Comparison of ENCODE assay signal across 8 cellular contexts in genomic region chr15:90929709-90930019, GRCh38. TPM values are rescaled to one million over a fixed set of nuclear protein-coding genes. Genes with fewer than 3 reads are reported as not detected.
A peak's percentile ranks its signal among the peaks of the same experiment; 100 is the strongest.
DNase-seq lines count a peak whose midpoint lies in the region; ATAC-seq, FAIRE-seq and TF ChIP-seq lines count a peak whose summit lies in the region.

No MANE protein-coding gene starts in this region.

- H3K4me1 Mint-ChIP-seq in astrocyte (ENCODE audit: low read depth, unreplicated experiment), result peaks cover 4% of the 10 kb centered on the region

- WGBS in right cardiac atrium, result 18% methylated on average over 9 of the region's 9 CpGs
- WGBS in lung, 2 donors, result 15 to 17% methylated on average over 9 of the region's 9 CpGs

- peak overlapping the region; percentile 70 for H3K9ac ChIP-seq in astrocyte (ENCODE audit: low read length)

- H3K4me3 ChIP-seq in right cardiac atrium (ENCODE audit: low read length) (peak overlapping the region; percentile 71), astrocyte (ENCODE audit: insufficient read depth, low read depth, low read length) (peak overlapping the region; percentile 67), lung (peak overlapping the region; percentile 73), vagina (peak overlapping the region; percentile 47 to 71)

- no peaks in the 10 kb centered on the region for H3K9me3 ChIP-seq in right cardiac atrium (ENCODE audit: control insufficient read depth, low read length)
- no peaks in the 10 kb centered on the region for H3K9me3 ChIP-seq in astrocyte (ENCODE audit: insufficient read depth, low read depth, low read length)
- H3K9me3 ChIP-seq in lung (ENCODE audit: control insufficient read depth in 2 of 2, insufficient read depth in 1 of 2, low read length in 1 of 2), result peaks cover 0 to 2% of the 10 kb centered on the region in 2 donors
- H3K9me3 ChIP-seq in vagina, result no peaks in the 10 kb centered on the region

- FAIRE-seq in astrocyte (lab: Jason Lieb, UNC), result no peak

- H3K4me1 ChIP-seq in right cardiac atrium (ENCODE audit: control insufficient read depth, insufficient read depth, low read length), result peaks cover 2% of the 10 kb centered on the region
- peaks cover 19% of the 10 kb centered on the region for H3K4me1 ChIP-seq in astrocyte (ENCODE audit: insufficient read depth, low read length)
- peaks cover 0 to 18% of the 10 kb centered on the region in 2 donors for H3K4me1 ChIP-seq in lung (ENCODE audit: control insufficient read depth in 2 of 2, insufficient read depth in 2 of 2, low read length in 2 of 2)
- H3K4me1 ChIP-seq in vagina, result peaks cover 35% of the 10 kb centered on the region

- no peaks in the 10 kb centered on the region for H3K27me3 ChIP-seq in right cardiac atrium (ENCODE audit: control insufficient read depth, insufficient read depth)
- no peaks in the 10 kb centered on the region for H3K27me3 ChIP-seq in astrocyte (ENCODE audit: insufficient read depth, low read length)
- no peaks in the 10 kb centered on the region for H3K27me3 ChIP-seq in lung (ENCODE audit: control insufficient read depth, insufficient read depth)
- H3K27me3 ChIP-seq in vagina, result no peaks in the 10 kb centered on the region

- no peaks in the 10 kb centered on the region for H4K20me1 ChIP-seq in astrocyte (ENCODE audit: insufficient read depth, low read length)

- no peak for ATAC-seq in right cardiac atrium
- ATAC-seq in Right ventricle myocardium inferior, result no peak
- ATAC-seq in lung (ENCODE audit: insufficient read depth, low FRiP score), result no peak
- ATAC-seq in HG03045 (IDR thresholded peaks at IDR 0.05; ENCODE audit: unreplicated experiment), result no peak

- H3K27ac Mint-ChIP-seq in astrocyte (ENCODE audit: unreplicated experiment), result no peak overlapping the region

- no peak for TF ChIP-seq CTCF in astrocyte (IDR thresholded peaks at IDR 0.05; ENCODE audit: insufficient read depth, low read depth, low read length)
- no peak for TF ChIP-seq CTCF in lung (IDR thresholded peaks at IDR 0.05; ENCODE audit: control extremely low read depth, extremely low read depth)
- TF ChIP-seq CTCF in vagina (IDR thresholded peaks at IDR 0.05), result no peak

- H3K27ac ChIP-seq in right cardiac atrium (ENCODE audit: low read length), result peak overlapping the region; percentile 83
- peak overlapping the region; percentile 60 for H3K27ac ChIP-seq in astrocyte (ENCODE audit: low read depth, low read length)
- peak overlapping the region; percentile 99 for H3K27ac ChIP-seq in lung (ENCODE audit: low read depth in 1 of 2, low read length in 1 of 2)
- H3K27ac ChIP-seq in vagina, result peak overlapping the region; percentile 88

- intact Hi-C loops in right cardiac atrium (cut with DNase I), result loop anchor here in 1 of 4 donors (2.0 kb wide), 1 partner anchor 27 kb away; the partner anchor contains the start of gene MAN2A2
- intact Hi-C loops in Right ventricle myocardium inferior (cut with DNase I), result loop anchor here (5.0 to 10.0 kb wide), 3 partner anchors 42 to 1035 kb away; partner anchors contain the start of gene AP3S2
- intact Hi-C loops in vagina (cut with DNase I), result no loop called here

- peak overlapping the region; percentile 94 for H2AFZ ChIP-seq in astrocyte (ENCODE audit: low read depth, low read length)

- no peaks in the 10 kb centered on the region for H3K9me3 Mint-ChIP-seq in astrocyte (ENCODE audit: unreplicated experiment)

- peak overlapping the region; percentile 89 for H3K4me2 ChIP-seq in astrocyte (ENCODE audit: low read length)

- H3K79me2 ChIP-seq in astrocyte (ENCODE audit: insufficient read depth, low read length), result no peaks in the 10 kb centered on the region

- H3K36me3 ChIP-seq in astrocyte (ENCODE audit: insufficient read depth, low read length) (no peaks in the 10 kb centered on the region), lung (ENCODE audit: control insufficient read depth in 2 of 2, insufficient read depth in 2 of 2, low read length in 2 of 2) (no peaks in the 10 kb centered on the region), vagina (no peaks in the 10 kb centered on the region)

- no peaks in the 10 kb centered on the region for H3K36me3 Mint-ChIP-seq in astrocyte (ENCODE audit: low read depth, unreplicated experiment)

- no peak for TF ChIP-seq POLR2A in vagina (IDR thresholded peaks at IDR 0.05)

- DNase-seq in right cardiac atrium (no peak), Right ventricle myocardium inferior (ENCODE audit: missing footprints) (no peak), astrocyte (ENCODE audit: low read depth) (no peak), lung (ENCODE audit: low spot score) (no peak), vagina (ENCODE audit: extremely low spot score in 2 of 2) (no peak), DMS53 (lab: John Stamatoyannopoulos, UW) (no peak)
- DNase-seq in effector CD8-positive, alpha-beta T cell (lab: John Stamatoyannopoulos, UW), result no peak

- no peak overlapping the region for H3K4me3 Mint-ChIP-seq in astrocyte (ENCODE audit: unreplicated experiment)

- H3K27me3 Mint-ChIP-seq in astrocyte (ENCODE audit: low read depth, unreplicated experiment), result peaks cover 2% of the 10 kb centered on the region

RNA-seq across cellular contexts. Expression of gene HDDC3, which starts 2.7 kb away (rescaled TPM):
- total RNA-seq in right cardiac atrium, result 10 to 100 TPM; 13.5 to 17.7 (median 17.0) TPM
- polyA plus RNA-seq in right cardiac atrium, result 22.2 TPM
- 18.9 TPM for total RNA-seq in Right ventricle myocardium inferior
- total RNA-seq in astrocyte, result 9.7 and 10.5 TPM in 2 replicates
- total RNA-seq in lung, result 10 to 100 TPM; 12.7 to 16.9 TPM
- 10 to 100 TPM; 16.0 to 19.6 TPM for polyA plus RNA-seq in lung
- total RNA-seq in vagina, result 7.9 TPM

RNA-seq across cellular contexts. Expression of gene UNC45A, which starts 5.4 kb away (rescaled TPM):
- total RNA-seq in right cardiac atrium (10 to 100 TPM; 26.2 to 32.8 (median 29.9) TPM), Right ventricle myocardium inferior (25.8 TPM), astrocyte (56.2 and 56.6 TPM in 2 replicates), lung (10 to 100 TPM; 58.7 to 59.6 TPM), vagina (62.1 TPM)
- polyA plus RNA-seq in right cardiac atrium (24.0 TPM), lung (10 to 100 TPM; 34.4 to 47.9 TPM)

RNA-seq across cellular contexts. Expression of gene RCCD1, which starts 25.0 kb away (rescaled TPM):
- total RNA-seq in right cardiac atrium, result 10 to 100 TPM in 3 of 4 donors, 1 to 10 TPM in 1; 8.7 to 14.8 (median 13.4) TPM
- polyA plus RNA-seq in right cardiac atrium, result 11.1 TPM
- total RNA-seq in Right ventricle myocardium inferior, result 9.0 TPM
- 6.5 and 6.8 TPM in 2 replicates for total RNA-seq in astrocyte
- 10 to 100 TPM in 1 of 2 donors, 1 to 10 TPM in 1; 8.5 to 11.5 TPM for total RNA-seq in lung
- 1 to 10 TPM; 4.4 to 4.8 TPM for polyA plus RNA-seq in lung
- total RNA-seq in vagina, result 6.9 TPM

RNA-seq across cellular contexts. Expression of gene MAN2A2, which starts 26.6 kb away (rescaled TPM):
- 100 to 1,000 TPM in 2 of 4 donors, 10 to 100 TPM in 2; 75.9 to 118 (median 93.4) TPM for total RNA-seq in right cardiac atrium
- polyA plus RNA-seq in right cardiac atrium, result 41.6 TPM
- total RNA-seq in Right ventricle myocardium inferior, result 133 TPM
- 18.5 and 21.3 TPM in 2 replicates for total RNA-seq in astrocyte
- 10 to 100 TPM; 34.1 to 80.6 TPM for total RNA-seq in lung
- polyA plus RNA-seq in lung, result 10 to 100 TPM; 39.7 to 82.9 TPM
- 46.7 TPM for total RNA-seq in vagina

RNA-seq across cellular contexts. Expression of gene FES, which starts 45.4 kb away (rescaled TPM):
- 10 to 100 TPM; 15.6 to 21.0 (median 18.0) TPM for total RNA-seq in right cardiac atrium
- polyA plus RNA-seq in right cardiac atrium, result 17.6 TPM
- 19.3 TPM for total RNA-seq in Right ventricle myocardium inferior
- 4.4 and 7.2 TPM in 2 replicates for total RNA-seq in astrocyte
- total RNA-seq in lung, result 10 to 100 TPM; 48.1 to 62.9 TPM
- polyA plus RNA-seq in lung, result 100 to 1,000 TPM in 1 of 2 donors, 10 to 100 TPM in 1; 25.7 to 104 TPM
- 47.4 TPM for total RNA-seq in vagina
